23 cellular contexts compared by ENCODE assay signal in the genomic region with DNA sequence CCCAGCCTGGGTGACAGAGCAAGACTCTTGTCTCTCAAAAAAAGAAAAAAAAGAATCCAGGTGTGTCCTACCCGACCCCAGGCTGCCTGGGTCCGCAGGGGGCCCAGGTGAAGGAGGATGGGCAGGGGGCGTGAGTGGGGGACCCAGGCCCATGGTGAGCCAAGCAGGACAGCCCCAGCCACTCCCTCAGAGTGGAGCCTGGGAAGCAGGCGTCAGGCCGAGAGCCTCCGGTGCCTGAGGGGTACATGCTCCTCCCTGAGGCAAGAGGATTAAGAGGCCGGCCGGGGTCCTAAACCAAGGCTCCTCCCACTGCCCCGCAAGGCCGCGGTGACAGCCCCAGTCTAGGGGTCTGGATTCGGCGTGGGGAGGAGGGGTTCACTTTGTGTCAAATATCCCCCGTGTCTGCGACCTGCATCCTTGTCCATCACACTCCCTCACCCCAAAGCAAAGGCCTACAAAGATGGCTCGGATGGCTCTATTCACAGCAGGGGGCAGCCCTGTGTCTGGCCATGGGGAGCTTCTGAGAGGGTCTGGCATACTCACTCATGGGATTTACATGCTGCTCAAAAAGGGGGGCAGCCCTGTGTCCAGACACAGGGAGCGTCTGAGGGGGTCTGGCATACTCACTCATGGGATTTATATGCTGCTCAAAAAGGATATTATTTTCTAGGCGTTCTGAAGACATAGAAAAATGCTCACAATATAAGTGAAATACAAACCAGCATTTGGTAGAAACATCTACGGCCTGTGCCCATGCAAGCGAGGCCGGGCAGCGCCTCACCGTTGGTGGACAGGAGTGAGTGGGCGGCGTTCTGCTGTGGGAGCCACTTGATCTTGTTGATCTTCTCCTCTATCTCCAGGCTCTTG.
"Had no signal": no experiment of that assay in that cellular context is flagged by ENCODE, and none has a peak within 500 bp of the region (broad histone marks: within the 10 kb centered on the region; RNA-seq: fewer than 3 reads in every experiment).

No MANE protein-coding gene starts in this region.

- H3K9me3 ChIP-seq: breast epithelium, gastrocnemius medialis, left lung, mucosa of descending colon, ovary, upper lobe of right lung had no signal

- H3K27me3 ChIP-seq: ovary had no signal

- H3K27ac ChIP-seq: breast epithelium, gastrocnemius medialis, left lung, ovary, SK-N-MC, upper lobe of right lung had no signal

- H3K36me3 ChIP-seq: breast epithelium, gastrocnemius medialis, left lung, ovary, upper lobe of right lung had no signal

- DNase-seq: activated CD4-positive, alpha-beta T cell treated with anti-CD3 and anti-CD28 coated beads, Interleukin-2, amount 10 ng/mL, durations not matched to agents 7 days and 5 days; activated CD8-positive, alpha-beta T cell treated with anti-CD3 and anti-CD28 coated beads, Interleukin-2, amount 10 ng/mL, durations not matched to agents 7 days and 5 days; activated naive CD4-positive, alpha-beta T cell treated with Interleukin-2 at 50 U/mL for 16 hours; activated naive CD8-positive, alpha-beta T cell treated with anti-CD3 and anti-CD28 coated beads, Interleukin-2, amount 50 U/mL, for 24 hours; activated T-cell treated with anti-CD3 and anti-CD28 coated beads, Interleukin-2, amount 50 U/mL, for 24 hours; cerebellar nuclear complex; effector CD8-positive, alpha-beta T cell; gastrocnemius medialis; naive B cell; ovary; stimulated activated CD4-positive, alpha-beta T cell treated with anti-CD3 and anti-CD28 coated beads, Interleukin-4, amount 100 ng/mL, for 4 hours; T-cell; upper lobe of right lung had no signal

- H3K4me3 ChIP-seq: breast epithelium, gastrocnemius medialis, left lung, mucosa of descending colon, ovary, SK-N-MC, smooth muscle cell, upper lobe of right lung had no signal

- ATAC-seq: activated CD8-positive, alpha-beta T cell treated with anti-CD3 and anti-CD28 coated beads, Interleukin-2, amount 10 ng/mL, durations not matched to agents 7 days and 5 days; activated naive CD8-positive, alpha-beta T cell treated with anti-CD3 and anti-CD28 coated beads, Interleukin-2, amount 50 U/mL, for 24 hours; esophagus mucosa; gastrocnemius medialis; left lung; mucosa of descending colon; sciatic nerve; stimulated activated memory B cell treated with anti-CD40 and anti-IgM and Interleukin-4, amounts not matched to agents 10 μg/mL and 1 μg/mL and 100 μg/mL, for 72 hours; T-cell; upper lobe of right lung had no signal

- H3K4me1 ChIP-seq: breast epithelium, gastrocnemius medialis, left lung, upper lobe of right lung had no signal

- FAIRE-seq: astrocyte, islet of Langerhans had no signal
